ENCODE assay signal across 1 cellular context in genomic region chr11:66616379-66617147, GRCh38.
TF ChIP-seq lines count a peak whose summit lies in the region.

Gene RBM14, plus strand, starts transcription at chr11:66616630. Its CDS starts 91 bp downstream, at chr11:66616721.

TF ChIP-seq in HepG2, 621 proteins besides CTCF, POLR2A, EP300 and RAD21 (continued from another document):
- TF ChIP-seq ZNF12 (CRISPR knock-in tag; IDR thresholded peaks at IDR 0.05) (no peak; the same call in none of the 2 replicates), LRRFIP1 (CRISPR knock-in tag; conservative IDR thresholded peaks at IDR 0.05) (no peak), ZNF225 (CRISPR knock-in tag; IDR thresholded peaks at IDR 0.05) (no peak; the same call in 1 of the 2 replicates), ARNT2 (CRISPR knock-in tag; IDR thresholded peaks at IDR 0.05; ENCODE audit: low read depth) (peak; percentile 60), ZNF775 (CRISPR knock-in tag; IDR thresholded peaks at IDR 0.05; ENCODE audit: borderline replicate concordance) (peak; percentile 69; the same call in 1 of the 2 replicates), ZC3H13 (CRISPR knock-in tag; IDR thresholded peaks at IDR 0.05) (peak; percentile 89; the same call in 1 of the 2 replicates), POGZ (CRISPR knock-in tag; IDR thresholded peaks at IDR 0.05) (peak; percentile 41; the same call in 1 of the 2 replicates), SPEN (CRISPR knock-in tag; IDR thresholded peaks at IDR 0.05; ENCODE audit: low read depth) (peak; percentile 68), ZNF446 (CRISPR knock-in tag; IDR thresholded peaks at IDR 0.05) (no peak), ZNF124 (CRISPR knock-in tag; IDR thresholded peaks at IDR 0.05) (no peak), DDIT3 (CRISPR knock-in tag; IDR thresholded peaks at IDR 0.05) (no peak), ZNF383 (CRISPR knock-in tag; IDR thresholded peaks at IDR 0.05; ENCODE audit: borderline replicate concordance) (no peak), THAP8 (CRISPR knock-in tag; IDR thresholded peaks at IDR 0.05; ENCODE audit: borderline replicate concordance) (no peak), KDM5A (IDR thresholded peaks at IDR 0.05; ENCODE audit: borderline replicate concordance, low read length) (peak; percentile 88; the same call in 1 of the 2 replicates), ZNF703 (CRISPR knock-in tag; IDR thresholded peaks at IDR 0.05; ENCODE audit: borderline replicate concordance) (no peak; the same call in 1 of the 2 replicates), ZNF318 (CRISPR knock-in tag; IDR thresholded peaks at IDR 0.05) (peak; percentile 91), ELF4 (CRISPR knock-in tag; IDR thresholded peaks at IDR 0.05; ENCODE audit: borderline replicate concordance) (no peak), ZNF24 (IDR thresholded peaks at IDR 0.05) (no peak), TERF1 (CRISPR knock-in tag; IDR thresholded peaks at IDR 0.05) (no peak), ZNF501 (CRISPR knock-in tag; IDR thresholded peaks at IDR 0.05) (peak; percentile 79; the same call in 1 of the 2 replicates), SNAI1 (CRISPR knock-in tag; IDR thresholded peaks at IDR 0.05; ENCODE audit: borderline replicate concordance) (no peak), SNAPC5 (CRISPR knock-in tag; IDR thresholded peaks at IDR 0.05; ENCODE audit: borderline replicate concordance) (no peak), TRAFD1 (CRISPR knock-in tag; IDR thresholded peaks at IDR 0.05; ENCODE audit: borderline replicate concordance) (peak; percentile 86; the same call in 1 of the 2 replicates), TOE1 (CRISPR knock-in tag; IDR thresholded peaks at IDR 0.05) (no peak), MLXIP (CRISPR knock-in tag; IDR thresholded peaks at IDR 0.05; ENCODE audit: borderline replicate concordance) (no peak), TBL1XR1 (IDR thresholded peaks at IDR 0.05; ENCODE audit: borderline replicate concordance, low read length, partially characterized antibody) (no peak), KLF9 (CRISPR knock-in tag; IDR thresholded peaks at IDR 0.05; ENCODE audit: low read depth) (peak; percentile 50; the same call in 1 of the 2 replicates), CREB1 (IDR thresholded peaks at IDR 0.05) (peak; percentile 94), CREB1 (CRISPR knock-in tag; IDR thresholded peaks at IDR 0.05) (peak; percentile 85), ZNF510 (CRISPR knock-in tag; IDR thresholded peaks at IDR 0.05; ENCODE audit: low read depth) (peak; percentile 56; the same call in 1 of the 2 replicates), PCBP1 (IDR thresholded peaks at IDR 0.05; ENCODE audit: borderline replicate concordance, low read depth, low read length) (peak; percentile 69; the same call in 1 of the 2 replicates), ZNF576 (CRISPR knock-in tag; IDR thresholded peaks at IDR 0.05) (no peak), ZFP41 (CRISPR knock-in tag; IDR thresholded peaks at IDR 0.05; ENCODE audit: borderline replicate concordance) (no peak), ZNF276 (CRISPR knock-in tag; IDR thresholded peaks at IDR 0.05; ENCODE audit: low read depth) (no peak; the same call in 1 of the 2 replicates), TMF1 (CRISPR knock-in tag; IDR thresholded peaks at IDR 0.05; ENCODE audit: low read depth) (peak; percentile 89; the same call in 1 of the 2 replicates)
